Comparison of ENCODE assay signal across 1 cellular context in genomic region chr17:79777166-79777843, GRCh38.
TF ChIP-seq lines count a peak whose summit lies in the region.

No MANE protein-coding gene starts in this region.

TF ChIP-seq in HepG2, 621 proteins besides CTCF, POLR2A, EP300 and RAD21 (continued from another document and continues in another):
- no peak for TF ChIP-seq AKNA (CRISPR knock-in tag; IDR thresholded peaks at IDR 0.05; ENCODE audit: borderline replicate concordance)
- TF ChIP-seq ZFP36L1 (CRISPR knock-in tag; IDR thresholded peaks at IDR 0.05), result 0 out of 2 replicates have a peak, but pooled peaks have one; percentile 16
- no peak for TF ChIP-seq DMTF1 (CRISPR knock-in tag; IDR thresholded peaks at IDR 0.05)
- TF ChIP-seq ZNF605 (CRISPR knock-in tag; IDR thresholded peaks at IDR 0.05), result no peak
- no peak for TF ChIP-seq ZNF34 (CRISPR knock-in tag; IDR thresholded peaks at IDR 0.05; ENCODE audit: borderline replicate concordance)
- no peak for TF ChIP-seq ZFP41 (CRISPR knock-in tag; IDR thresholded peaks at IDR 0.05; ENCODE audit: borderline replicate concordance)
- no peak for TF ChIP-seq FOXK2 (IDR thresholded peaks at IDR 0.05)
- 0 out of 2 replicates have a peak, but pooled peaks have one; percentile 43 for TF ChIP-seq ZNF281 (CRISPR knock-in tag; IDR thresholded peaks at IDR 0.05; ENCODE audit: borderline replicate concordance)
- TF ChIP-seq ZNF878 (CRISPR knock-in tag; IDR thresholded peaks at IDR 0.05), result 0 out of 2 replicates have a peak, but pooled peaks have one; percentile 39
- TF ChIP-seq KDM3A (CRISPR knock-in tag; IDR thresholded peaks at IDR 0.05; ENCODE audit: low read depth), result no peak
- TF ChIP-seq GATAD2A (CRISPR knock-in tag; IDR thresholded peaks at IDR 0.05), result 0 out of 2 replicates have a peak, but pooled peaks have one; percentile 26
- no peak for TF ChIP-seq ZNF331 (CRISPR knock-in tag; IDR thresholded peaks at IDR 0.05)
- no peak for TF ChIP-seq ZKSCAN5 (CRISPR knock-in tag; IDR thresholded peaks at IDR 0.05)
- no peak for TF ChIP-seq ZFYVE20 (CRISPR knock-in tag; IDR thresholded peaks at IDR 0.05; ENCODE audit: borderline replicate concordance, low read depth)
- TF ChIP-seq ZNF326 (CRISPR knock-in tag; IDR thresholded peaks at IDR 0.05; ENCODE audit: borderline replicate concordance), result no peak
- TF ChIP-seq ARID4A (CRISPR knock-in tag; IDR thresholded peaks at IDR 0.05; ENCODE audit: borderline replicate concordance), result peak; percentile 36; the same call in 1 of the 2 replicates
- no peak for TF ChIP-seq ZNF547 (CRISPR knock-in tag; IDR thresholded peaks at IDR 0.05)
- TF ChIP-seq ZNF772 (CRISPR knock-in tag; IDR thresholded peaks at IDR 0.05), result peak; percentile 28; the same call in 1 of the 2 replicates
- TF ChIP-seq REXO4 (CRISPR knock-in tag; IDR thresholded peaks at IDR 0.05; ENCODE audit: borderline replicate concordance), result no peak
- TF ChIP-seq HHEX (CRISPR knock-in tag; IDR thresholded peaks at IDR 0.05), result no peak
- TF ChIP-seq SOX13 (IDR thresholded peaks at IDR 0.05), result no peak
- TF ChIP-seq SOX13 (CRISPR knock-in tag; conservative IDR thresholded peaks at IDR 0.05 in 1 of 2, IDR thresholded peaks at IDR 0.05 in 1 of 2), result peak in 1 of 2 experiments; percentile 88; a peak in 2 of 4 replicates
- no peak for TF ChIP-seq ZNF800 (CRISPR knock-in tag; IDR thresholded peaks at IDR 0.05)
- no peak for TF ChIP-seq PRDM10 (CRISPR knock-in tag; IDR thresholded peaks at IDR 0.05; ENCODE audit: low read depth)
- TF ChIP-seq PHB2 (IDR thresholded peaks at IDR 0.05; ENCODE audit: partially characterized antibody), result no peak
- TF ChIP-seq GABPA (IDR thresholded peaks at IDR 0.05; ENCODE audit: low read depth, low read length), result peak; percentile 23; the same call in 1 of the 2 replicates
- 0 out of 2 replicates have a peak, but pooled peaks have one; percentile 16 for TF ChIP-seq GABPA (CRISPR knock-in tag; IDR thresholded peaks at IDR 0.05; ENCODE audit: low read depth)
- no peak for TF ChIP-seq ARNT (IDR thresholded peaks at IDR 0.05)
